Comparison of ENCODE assay signal across 8 cellular contexts in the genomic region with DNA sequence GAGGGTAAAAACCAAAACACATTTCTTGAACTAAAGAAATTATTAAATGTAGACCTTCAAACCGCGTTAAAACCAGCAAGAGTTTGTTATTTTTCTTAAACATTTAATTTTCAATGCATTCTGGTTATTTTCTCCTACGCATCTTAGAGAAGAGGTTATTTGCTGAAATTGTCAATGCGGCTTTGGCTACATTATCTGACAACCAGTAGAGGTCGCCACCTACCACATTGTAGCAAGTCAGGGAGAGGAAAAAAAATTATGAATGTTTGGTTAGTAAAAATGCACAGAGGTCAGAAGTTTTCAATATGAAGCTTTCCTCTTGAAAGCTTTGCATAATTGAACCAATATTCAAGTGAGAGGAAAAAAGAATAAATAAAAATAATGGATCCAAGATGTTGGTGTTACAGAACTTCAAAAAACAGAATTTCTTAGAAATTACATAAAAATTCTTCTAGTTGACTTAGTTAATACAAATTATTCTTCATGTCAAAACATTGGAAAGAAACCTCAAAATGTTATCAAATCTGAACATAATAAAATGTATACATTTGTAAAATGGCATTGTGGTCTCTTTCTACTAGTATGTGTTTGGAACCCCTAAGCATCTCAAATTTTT.
DNase-seq lines count a peak whose midpoint lies in the region; ATAC-seq, FAIRE-seq and TF ChIP-seq lines count a peak whose summit lies in the region.

No MANE protein-coding gene starts in this region.

- FAIRE-seq in bronchial epithelial cell (lab: Jason Lieb, UNC), result no peak

- H3K9ac ChIP-seq in NT2/D1 (ENCODE audit: insufficient read length, low read depth), result no peak overlapping the region

- H3K4me3 ChIP-seq in NT2/D1 (ENCODE audit: insufficient read length, low read depth) (no peak overlapping the region), bronchial epithelial cell (ENCODE audit: low read depth, low read length) (no peak overlapping the region), right lobe of liver (no peak overlapping the region), uterus (no peak overlapping the region)

- H3K27me3 ChIP-seq in NT2/D1 (ENCODE audit: insufficient read depth, insufficient read length), result no peaks in the 10 kb centered on the region
- no peaks in the 10 kb centered on the region for H3K27me3 ChIP-seq in bronchial epithelial cell (ENCODE audit: control insufficient read depth, insufficient read depth, low read length)
- H3K27me3 ChIP-seq in right lobe of liver, result no peaks in the 10 kb centered on the region
- no peaks in the 10 kb centered on the region for H3K27me3 ChIP-seq in uterus

- H3K9me3 ChIP-seq in NT2/D1 (ENCODE audit: insufficient read depth, low read length), result no peaks in the 10 kb centered on the region
- no peaks in the 10 kb centered on the region for H3K9me3 ChIP-seq in right lobe of liver
- H3K9me3 ChIP-seq in uterus, result no peaks in the 10 kb centered on the region

- TF ChIP-seq CTCF in bronchial epithelial cell (IDR thresholded peaks at IDR 0.05; ENCODE audit: insufficient read depth, low read length, severe bottlenecking), result peak; percentile 66
- peak; percentile 82 to 90 (median 87) for TF ChIP-seq CTCF in right lobe of liver (IDR thresholded peaks at IDR 0.05)
- peak; percentile 53 to 65 (median 55) for TF ChIP-seq CTCF in uterus (IDR thresholded peaks at IDR 0.05)

- WGBS in right lobe of liver (ENCODE audit: insufficient coverage, low coverage, low lambda C conversion rate, missing lambda C conversion rate), result 2% methylated on average over 5 of the region's 5 CpGs

- no peak overlapping the region for H3K27ac ChIP-seq in right lobe of liver
- H3K27ac ChIP-seq in uterus, result no peak overlapping the region

- DNase-seq in NCI-H524 (lab: John Stamatoyannopoulos, UW) (peak; percentile 38 to 55), NCI-H524 treated with DMSO at 0.1 percent for 48 hours (lab: John Stamatoyannopoulos, UW) (no peak), HT-29 (ENCODE audit: low spot score) (peak; percentile 77), NT2/D1 (ENCODE audit: low read depth, low spot score) (peak; percentile 46), bronchial epithelial cell (ENCODE audit: low read depth) (peak; percentile 67), right lobe of liver (no peak), uterus (no peak)

- H3K4me1 ChIP-seq in NT2/D1 (ENCODE audit: insufficient read depth, insufficient read length) (no peaks in the 10 kb centered on the region), right lobe of liver (peaks cover 0 to 26% (median 10%) of the 10 kb centered on the region in 4 donors), uterus (no peaks in the 10 kb centered on the region)

- intact Hi-C loops in right lobe of liver (cut with DNase I), result loop anchor here in 1 of 2 donors (10.0 kb wide), 1 partner anchor 98 kb away; no protein-coding TSS in a partner anchor
- intact Hi-C loops in uterus (cut with DNase I; ENCODE audit: low total_unique reads), result no loop called here

- no peak for TF ChIP-seq POLR2A in right lobe of liver (IDR thresholded peaks at IDR 0.05)
- no peak for TF ChIP-seq POLR2A in uterus (IDR thresholded peaks at IDR 0.05)

- H3K36me3 ChIP-seq in NT2/D1 (ENCODE audit: insufficient read depth, insufficient read length, low read length) (no peaks in the 10 kb centered on the region), bronchial epithelial cell (ENCODE audit: control insufficient read depth, insufficient read depth, low read length) (no peaks in the 10 kb centered on the region), right lobe of liver (no peaks in the 10 kb centered on the region), uterus (no peaks in the 10 kb centered on the region)

- ATAC-seq in GM21367 (IDR thresholded peaks at IDR 0.05; ENCODE audit: unreplicated experiment), result peak; percentile 75
- ATAC-seq in right lobe of liver, result peak; percentile 56 to 72 (median 68)

Comparison
In these comparisons a context has a peak if more than half of its experiments do, and no peak if none do; other contexts are left out.
1. DNase-seq: peak in NCI-H524 (2 of 2), HT-29 (single experiment), NT2/D1 (single experiment) and bronchial epithelial cell (single experiment); none in NCI-H524 treated with DMSO at 0.1 percent for 48 hours (single experiment), right lobe of liver (0 of 3) and uterus (0 of 2).
2. Peak in every context shown above with its lines, with median percentiles within 50 percentile points of each other: CTCF ChIP-seq.